In the genomic region with DNA sequence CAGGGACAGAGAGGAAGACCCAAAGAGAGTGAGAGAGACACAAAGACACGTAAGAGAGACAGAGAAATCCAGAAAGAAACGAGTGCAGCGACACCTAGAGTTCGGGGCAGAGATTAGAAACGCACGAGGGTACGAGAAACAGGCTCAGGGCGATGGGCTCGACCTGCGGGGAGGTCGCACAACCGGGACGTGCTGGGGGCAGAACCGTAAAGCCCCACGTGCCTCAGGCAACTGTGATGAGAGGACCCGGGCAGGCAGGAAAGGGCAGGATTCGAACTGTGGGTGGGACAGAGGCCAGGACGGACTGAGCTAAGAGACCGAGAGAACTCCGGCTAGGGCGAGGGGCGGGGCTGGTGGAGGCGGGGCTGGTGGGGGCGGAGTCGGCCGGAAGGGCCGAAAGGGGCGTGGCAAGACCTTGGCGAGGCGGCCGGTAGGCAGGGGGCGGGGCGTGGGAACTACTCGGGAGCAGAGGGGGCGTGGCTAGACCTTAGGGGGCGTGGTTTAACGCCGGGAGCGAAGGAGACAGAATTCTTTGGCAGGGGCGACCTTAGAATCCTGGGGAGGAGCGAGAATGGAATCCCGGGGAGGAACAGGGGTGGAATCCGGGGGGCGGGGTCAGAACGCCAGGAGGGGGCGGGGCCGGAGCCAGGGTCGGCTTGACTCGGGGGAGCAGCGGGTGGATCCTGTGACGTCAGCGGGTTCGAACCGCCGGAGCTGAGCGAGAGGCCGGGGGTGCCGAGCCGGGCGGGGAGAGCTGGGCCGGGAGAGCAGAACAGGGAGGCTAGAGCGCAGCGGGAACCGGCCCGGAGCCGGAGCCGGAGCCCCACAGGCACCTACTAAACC, we compare ENCODE assay signal across 1 cellular context.
TF ChIP-seq lines count a peak whose summit lies in the region.

NECTIN2 (plus strand) TSS at position 686 of the 843 bp plus-strand sequence. CDS start 229 bp downstream, outside the sequence.

TF ChIP-seq in H1, 55 proteins besides CTCF, POLR2A, EP300 and RAD21:
- TF ChIP-seq SP1 (IDR thresholded peaks at IDR 0.05; ENCODE audit: low read depth, low read length) (peak; percentile 84), FOSL1 (IDR thresholded peaks at IDR 0.05; ENCODE audit: insufficient read depth, low read depth, low read length) (no peak), CEBPB (IDR thresholded peaks at IDR 0.05; ENCODE audit: low read depth, low read length) (no peak), CREB1 (IDR thresholded peaks at IDR 0.05) (peak; percentile 86), RBBP5 (IDR thresholded peaks at IDR 0.05; ENCODE audit: borderline replicate concordance, low read depth, low read length) (peak; percentile 41; the same call in 1 of the 2 replicates), SIN3A (conservative IDR thresholded peaks at IDR 0.05 in 1 of 2, IDR thresholded peaks at IDR 0.05 in 1 of 2; ENCODE audit: low read depth in 1 of 2, low read length in 2 of 2) (peak in 1 of 2 experiments; percentile 68; a peak in 2 of 4 replicates), TAF1 (IDR thresholded peaks at IDR 0.05; ENCODE audit: low read depth, low read length) (peak; percentile 72), NANOG (IDR thresholded peaks at IDR 0.05; ENCODE audit: insufficient read depth, low read depth, low read length, poor library complexity, severe bottlenecking) (no peak), EZH2 (IDR thresholded peaks at IDR 0.05; ENCODE audit: low read depth, low read length, severe bottlenecking) (no peak), HDAC6 (IDR thresholded peaks at IDR 0.05; ENCODE audit: low read depth, low read length) (no peak), USF2 (IDR thresholded peaks at IDR 0.05; ENCODE audit: low read length) (peak; percentile 24; the same call in 1 of the 2 replicates), TBP (IDR thresholded peaks at IDR 0.05; ENCODE audit: low read depth, low read length) (peak; percentile 65), EGR1 (IDR thresholded peaks at IDR 0.05; ENCODE audit: borderline replicate concordance, low read depth, low read length) (0 out of 2 replicates have a peak, but pooled peaks have one; percentile 13), ASH2L (IDR thresholded peaks at IDR 0.05; ENCODE audit: low read length) (no peak), NRF1 (IDR thresholded peaks at IDR 0.05; ENCODE audit: low read depth, low read length) (no peak), BACH1 (IDR thresholded peaks at IDR 0.05; ENCODE audit: low read length) (no peak), PHF8 (conservative IDR thresholded peaks at IDR 0.05; ENCODE audit: low read depth, low read length) (peak; percentile 3), KDM4A (IDR thresholded peaks at IDR 0.05; ENCODE audit: low read depth, low read length, severe bottlenecking) (peak; percentile 30), BRCA1 (IDR thresholded peaks at IDR 0.05; ENCODE audit: low read depth, low read length) (no peak), HDAC2 (IDR thresholded peaks at IDR 0.05; ENCODE audit: borderline replicate concordance in 1 of 2, low read depth in 2 of 2, low read length in 2 of 2) (0 out of 4 replicates have a peak, but pooled peaks of 1 of the 2 experiments have one; percentile 49), YY1 (IDR thresholded peaks at IDR 0.05; ENCODE audit: low read depth, low read length) (no peak), TAF7 (optimal IDR thresholded peaks at IDR 0.05; ENCODE audit: borderline replicate concordance, low read depth, low read length) (peak; percentile 9), POLR2AphosphoS5 (IDR thresholded peaks at IDR 0.05; ENCODE audit: low read depth, low read length) (peak; percentile 80), TEAD4 (IDR thresholded peaks at IDR 0.05; ENCODE audit: low read depth, low read length) (peak; percentile 80), JUND (IDR thresholded peaks at IDR 0.05; ENCODE audit: low read length) (peak; percentile 38; the same call in 1 of the 2 replicates)
- TF ChIP-seq, protein P1, sequence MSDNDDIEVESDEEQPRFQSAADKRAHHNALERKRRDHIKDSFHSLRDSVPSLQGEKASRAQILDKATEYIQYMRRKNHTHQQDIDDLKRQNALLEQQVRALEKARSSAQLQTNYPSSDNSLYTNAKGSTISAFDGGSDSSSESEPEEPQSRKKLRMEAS (IDR thresholded peaks at IDR 0.05) = peak; percentile 81
- TF ChIP-seq, protein P2, sequence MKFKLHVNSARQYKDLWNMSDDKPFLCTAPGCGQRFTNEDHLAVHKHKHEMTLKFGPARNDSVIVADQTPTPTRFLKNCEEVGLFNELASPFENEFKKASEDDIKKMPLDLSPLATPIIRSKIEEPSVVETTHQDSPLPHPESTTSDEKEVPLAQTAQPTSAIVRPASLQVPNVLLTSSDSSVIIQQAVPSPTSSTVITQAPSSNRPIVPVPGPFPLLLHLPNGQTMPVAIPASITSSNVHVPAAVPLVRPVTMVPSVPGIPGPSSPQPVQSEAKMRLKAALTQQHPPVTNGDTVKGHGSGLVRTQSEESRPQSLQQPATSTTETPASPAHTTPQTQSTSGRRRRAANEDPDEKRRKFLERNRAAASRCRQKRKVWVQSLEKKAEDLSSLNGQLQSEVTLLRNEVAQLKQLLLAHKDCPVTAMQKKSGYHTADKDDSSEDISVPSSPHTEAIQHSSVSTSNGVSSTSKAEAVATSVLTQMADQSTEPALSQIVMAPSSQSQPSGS (IDR thresholded peaks at IDR 0.05; ENCODE audit: low read length) = 0 out of 2 replicates have a peak, but pooled peaks have one; percentile 12
